Comparison of ENCODE assay signal across 20 cellular contexts in the genomic region with DNA sequence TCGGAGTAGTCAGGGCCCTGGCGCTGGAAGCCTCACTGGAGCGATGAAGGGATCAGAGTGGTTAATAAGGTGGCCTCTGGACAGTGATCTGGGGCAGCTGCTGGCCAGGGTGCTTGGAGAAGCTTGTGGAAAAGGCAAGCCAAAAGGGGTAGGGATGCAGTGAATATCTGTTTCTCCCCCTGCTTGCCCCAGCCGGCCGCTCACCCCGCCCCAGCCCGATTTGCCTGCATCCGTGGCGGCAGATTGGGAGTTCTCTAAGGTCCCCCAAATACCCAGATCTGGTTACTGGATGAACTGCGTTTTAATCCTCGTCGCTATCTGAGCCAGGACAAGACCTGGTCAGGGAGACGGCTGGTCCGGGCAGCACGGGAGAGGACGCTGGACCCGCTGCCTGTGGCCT. TPM values are rescaled to one million over a fixed set of nuclear protein-coding genes. Genes with fewer than 3 reads are reported as not detected.
DNase-seq lines count a peak whose midpoint lies in the region; ATAC-seq and TF ChIP-seq lines count a peak whose summit lies in the region.
"Had no signal": no experiment of that assay in that cellular context is flagged by ENCODE, and none has a peak within 500 bp of the region (broad histone marks: within the 10 kb centered on the region; RNA-seq: fewer than 3 reads in every experiment).

No MANE protein-coding gene starts in this region.

- peaks cover 69 to 91% (median 73%) of the 10 kb centered on the region in 5 donors for H3K27me3 Mint-ChIP-seq in naive thymus-derived CD4-positive, alpha-beta T cell

- no peak for TF ChIP-seq CTCF in AG04449 (IDR thresholded peaks at IDR 0.05; ENCODE audit: insufficient read depth, low read length, missing control alignments)
- no peak for TF ChIP-seq CTCF in Panc1 (IDR thresholded peaks at IDR 0.05)
- no peak for TF ChIP-seq CTCF in fibroblast of mammary gland (conservative IDR thresholded peaks at IDR 0.05; ENCODE audit: control insufficient read depth, insufficient read depth, low read depth, low read length)
- TF ChIP-seq CTCF in gastrocnemius medialis (IDR thresholded peaks at IDR 0.05 in 4 of 5, conservative IDR thresholded peaks at IDR 0.05 in 1 of 5) = no peak

- H3K27me3 ChIP-seq in Panc1 (ENCODE audit: control insufficient read depth, insufficient read depth, low read length) (no peaks in the 10 kb centered on the region), gastrocnemius medialis (no peaks in the 10 kb centered on the region)
- H3K27me3 ChIP-seq in naive thymus-derived CD4-positive, alpha-beta T cell (ENCODE audit: control insufficient read depth in 2 of 2, insufficient read depth in 2 of 2, low read length in 2 of 2) = peaks cover 2 to 39% of the 10 kb centered on the region in 2 donors

- H3K4me1 Mint-ChIP-seq in naive thymus-derived CD4-positive, alpha-beta T cell = peaks cover 0 to 21% (median 12%) of the 10 kb centered on the region in 7 donors

- no peaks in the 10 kb centered on the region for H3K9me3 ChIP-seq in Panc1 (ENCODE audit: control insufficient read depth, insufficient read depth, low read depth, low read length)
- no peaks in the 10 kb centered on the region for H3K9me3 ChIP-seq in gastrocnemius medialis
- H3K9me3 ChIP-seq in naive thymus-derived CD4-positive, alpha-beta T cell (ENCODE audit: control insufficient read depth in 2 of 3, low read length in 3 of 3) = no peaks in the 10 kb centered on the region
- H3K9me3 ChIP-seq: mucosa of descending colon, thyroid gland had no signal

- no peak for ATAC-seq in Panc1
- ATAC-seq in gastrocnemius medialis = no peak
- ATAC-seq in naive thymus-derived CD4-positive, alpha-beta T cell = no peak
- ATAC-seq in GM21360 (IDR thresholded peaks at IDR 0.05; ENCODE audit: unreplicated experiment) = no peak
- ATAC-seq in GM21526 (IDR thresholded peaks at IDR 0.05; ENCODE audit: low FRiP score, unreplicated experiment) = no peak
- ATAC-seq in HG03469 (IDR thresholded peaks at IDR 0.05; ENCODE audit: unreplicated experiment) = no peak
- ATAC-seq: left colon, mucosa of descending colon had no signal

- peak overlapping the region; percentile 95 for H3K27ac ChIP-seq in Panc1 (ENCODE audit: low read length)
- H3K27ac ChIP-seq in gastrocnemius medialis = peak overlapping the region; percentile 94 to 100 (median 98)
- H3K27ac ChIP-seq in naive thymus-derived CD4-positive, alpha-beta T cell (ENCODE audit: low read depth, low read length) = no peak overlapping the region
- H3K27ac ChIP-seq: thyroid gland had no signal

- in situ Hi-C loops in Panc1 (cut with HindIII; ENCODE audit: low pct_unique_long_range_greater_than_20kb, low sequenced_read_pairs) (no loop called here), gastrocnemius medialis (cut with MboI; ENCODE audit: low sequenced_read_pairs in 4 of 4) (loop anchor here in 2 of 4 donors (10.0 to 25.0 kb wide), 2 partner anchors 174 to 341 kb away; partner anchors contain the start of gene GPR84 (in 2 of the 2))

- POLR2A ChIA-PET in AG04449 (lab: Yijun Ruan, JAX) = interaction anchor here (1.8 kb wide), 1 partner anchor 12 kb away, joined by 7 read pairs; the partner anchor contains the start of gene HOXC8
- POLR2A ChIA-PET in Panc1 (lab: Charles Lee) = no interaction called here
- POLR2A ChIA-PET in naive thymus-derived CD4-positive, alpha-beta T cell (lab: Charles Lee) = no interaction called here

- H3K4me1 ChIP-seq in Panc1 (ENCODE audit: control insufficient read depth, insufficient read depth, low read length) (peaks cover 62% of the 10 kb centered on the region), gastrocnemius medialis (peaks cover 62 to 77% of the 10 kb centered on the region in 2 donors)
- H3K4me1 ChIP-seq in naive thymus-derived CD4-positive, alpha-beta T cell (ENCODE audit: control insufficient read depth in 2 of 2, insufficient read depth in 2 of 2, low read length in 2 of 2) = peaks cover 0 to 15% of the 10 kb centered on the region in 2 donors

- CTCF ChIA-PET in AG04449 (lab: Yijun Ruan, JAX) (interaction anchor here (1.0 to 23.4 kb wide), 6 partner anchors 11 to 194 kb away, joined by 3 to 908 read pairs (median 50); partner anchors contain the start of genes HOXC5, HOXC8, HOXC9 and SMUG1), Panc1 (lab: Charles Lee) (interaction anchor here (1.0 to 1.1 kb wide), 2 partner anchors 12 to 195 kb away, joined by 3 read pairs; partner anchors contain the start of gene HOXC8)
- CTCF ChIA-PET in naive thymus-derived CD4-positive, alpha-beta T cell (lab: Charles Lee) = interaction anchor here (0.7 kb wide), 1 partner anchor 187 kb away, joined by 3 read pairs; no protein-coding TSS in a partner anchor

- H3K36me3 Mint-ChIP-seq in naive thymus-derived CD4-positive, alpha-beta T cell = no peaks in the 10 kb centered on the region
- H3K36me3 Mint-ChIP-seq: CD4-positive, CD25-positive, alpha-beta regulatory T cell had no signal

- H3K4me3 Mint-ChIP-seq in naive thymus-derived CD4-positive, alpha-beta T cell = no peak overlapping the region
- H3K4me3 Mint-ChIP-seq: activated T-helper 1 cell treated with anti-CD3 and anti-CD28 coated beads, Interleukin-12 subunit alpha, Interleukin-12 subunit beta, Interleukin-2, Interleukin-4 antibody, amounts not matched to agents 30 ng/mL and 10 ng/mL and 1 ng/mL, durations not matched to agents 14 hours and 24 hours and 36 hours had no signal

- no TSS peak for BruUV-seq in Panc1 (replicated peaks; lab: Mats Ljungman, UMichigan)

- peak overlapping the region in 1 of 9 donors; percentile 33 for H3K27ac Mint-ChIP-seq in naive thymus-derived CD4-positive, alpha-beta T cell
- H3K27ac Mint-ChIP-seq: activated B cell treated with CpG ODN at 0.5 μM for 24 hours; activated T-helper 1 cell treated with anti-CD3 and anti-CD28 coated beads, Interleukin-12 subunit alpha, Interleukin-12 subunit beta, Interleukin-2, Interleukin-4 antibody, amounts not matched to agents 30 ng/mL and 10 ng/mL and 1 ng/mL, durations not matched to agents 14 hours and 24 hours and 36 hours; CD4-positive, CD25-positive, alpha-beta regulatory T cell; T-helper 1 cell treated with Interleukin-12 subunit alpha and Interleukin-12 subunit beta and Interleukin-4 antibody, amounts not matched to agents 30 μg/mL and 1 μg/mL, for 36 hours had no signal

- no peak for TF ChIP-seq POLR2A in gastrocnemius medialis (IDR thresholded peaks at IDR 0.05)

- intact Hi-C loops in Panc1 (cut with micrococcal nuclease; ENCODE audit: unreplicated experiment) = loop anchor here (1.0 kb wide), 1 partner anchor 15 kb away; no protein-coding TSS in a partner anchor
- intact Hi-C loops in gastrocnemius medialis (cut with DNase I; ENCODE audit: low total_unique reads) = loop anchor here (1.0 kb wide), 1 partner anchor 15 kb away; no protein-coding TSS in a partner anchor
- intact Hi-C loops in naive thymus-derived CD4-positive, alpha-beta T cell (cut with micrococcal nuclease) = no loop called here

- DNase-seq in AG04449 (ENCODE audit: low read depth, low spot score) (no peak), Panc1 (ENCODE audit: low read depth, low spot score) (no peak), fibroblast of mammary gland (ENCODE audit: low read depth) (no peak), gastrocnemius medialis (no peak)
- no peak for DNase-seq in naive thymus-derived CD4-positive, alpha-beta T cell
- DNase-seq: activated B cell treated with CpG ODN at 0.5 μM for 24 hours; activated CD8-positive, alpha-beta memory T cell treated with anti-CD3 and anti-CD28 coated beads for 24 hours; CD4-positive, CD25-positive, alpha-beta regulatory T cell; left colon; mucosa of descending colon; NCI-H1694; NCI-H345; thyroid gland had no signal

- peak overlapping the region; percentile 88 for H3K4me3 ChIP-seq in AG04449 (ENCODE audit: low read depth, low read length)
- H3K4me3 ChIP-seq in Panc1 (ENCODE audit: low read depth in 2 of 2, low read length in 2 of 2) = peak overlapping the region; percentile 72 to 91
- peak overlapping the region; percentile 94 for H3K4me3 ChIP-seq in fibroblast of mammary gland (ENCODE audit: control insufficient read depth, low read depth, low read length)
- peak overlapping the region; percentile 62 to 70 (median 68) for H3K4me3 ChIP-seq in gastrocnemius medialis
- no peak overlapping the region for H3K4me3 ChIP-seq in naive thymus-derived CD4-positive, alpha-beta T cell (ENCODE audit: low read length)
- H3K4me3 ChIP-seq: mucosa of descending colon, thyroid gland had no signal

- H3K36me3 ChIP-seq in Panc1 (ENCODE audit: control insufficient read depth, insufficient read depth, low read length) (peaks cover 2% of the 10 kb centered on the region; the same call in 1 of the 2 replicates), gastrocnemius medialis (no peaks in the 10 kb centered on the region)
- no peaks in the 10 kb centered on the region for H3K36me3 ChIP-seq in naive thymus-derived CD4-positive, alpha-beta T cell (ENCODE audit: control insufficient read depth in 2 of 3, insufficient read depth in 3 of 3, low read length in 3 of 3)
- H3K36me3 ChIP-seq: thyroid gland had no signal

- peaks cover 0 to 3% (median 0%) of the 10 kb centered on the region in 11 donors for H3K9me3 Mint-ChIP-seq in naive thymus-derived CD4-positive, alpha-beta T cell
- H3K9me3 Mint-ChIP-seq: activated B cell treated with CpG ODN at 0.5 μM for 24 hours; activated T-helper 1 cell treated with anti-CD3 and anti-CD28 coated beads, Interleukin-12 subunit alpha, Interleukin-12 subunit beta, Interleukin-2, Interleukin-4 antibody, amounts not matched to agents 30 ng/mL and 10 ng/mL and 1 ng/mL, durations not matched to agents 14 hours and 24 hours and 36 hours; T-helper 1 cell treated with Interleukin-12 subunit alpha and Interleukin-12 subunit beta and Interleukin-4 antibody, amounts not matched to agents 30 μg/mL and 1 μg/mL, for 36 hours had no signal

RNA-seq across cellular contexts. Expression of gene HOXC6, which starts 7.2 kb away (rescaled TPM):
- total RNA-seq in Panc1 (2021; ENCODE audit: unreplicated experiment) = 52.2 TPM
- 46.1 TPM for polyA plus RNA-seq in Panc1 (2012; ENCODE audit: insufficient read length)
- total RNA-seq in gastrocnemius medialis = 1 to 10 TPM; 1.0 to 4.7 (median 3.8) TPM
- total RNA-seq in naive thymus-derived CD4-positive, alpha-beta T cell = not detected
- polyA plus RNA-seq in naive thymus-derived CD4-positive, alpha-beta T cell = not detected
- total RNA-seq: activated B cell treated with CpG ODN at 0.5 μM for 24 hours; activated T-helper 1 cell treated with anti-CD3 and anti-CD28 coated beads, Interleukin-12 subunit alpha, Interleukin-12 subunit beta, Interleukin-2, Interleukin-4 antibody, amounts not matched to agents 30 ng/mL and 10 ng/mL and 1 ng/mL, durations not matched to agents 14 hours and 24 hours and 36 hours; CD4-positive, CD25-positive, alpha-beta regulatory T cell; left colon; thyroid gland had no signal
- polyA plus RNA-seq: CD4-positive, CD25-positive, alpha-beta regulatory T cell had no signal

RNA-seq across cellular contexts. Expression of gene HOXC5, which starts 11.8 kb away (rescaled TPM):
- total RNA-seq in Panc1 (2021; ENCODE audit: unreplicated experiment) (5.0 TPM), gastrocnemius medialis (1 to 10 TPM in 1 of 4 donors, under 1 TPM in 1, not detected in 2; 0.36 to 1.4 TPM)
- 0.76 TPM for polyA plus RNA-seq in Panc1 (2012; ENCODE audit: insufficient read length)
- not detected for total RNA-seq in naive thymus-derived CD4-positive, alpha-beta T cell
- not detected for polyA plus RNA-seq in naive thymus-derived CD4-positive, alpha-beta T cell
- total RNA-seq: A172; activated B cell treated with CpG ODN at 0.5 μM for 24 hours; activated T-helper 1 cell treated with anti-CD3 and anti-CD28 coated beads, Interleukin-12 subunit alpha, Interleukin-12 subunit beta, Interleukin-2, Interleukin-4 antibody, amounts not matched to agents 30 ng/mL and 10 ng/mL and 1 ng/mL, durations not matched to agents 14 hours and 24 hours and 36 hours; cardiac septum; CD4-positive, CD25-positive, alpha-beta regulatory T cell; left colon; mucosa of descending colon had no signal
- polyA plus RNA-seq: CD4-positive, CD25-positive, alpha-beta regulatory T cell had no signal

RNA-seq across cellular contexts. Expression of gene HOXC8, which starts 12.2 kb away (rescaled TPM):
- total RNA-seq in Panc1 (2021; ENCODE audit: unreplicated experiment) (15.3 TPM), gastrocnemius medialis (1 to 10 TPM; 3.3 to 4.9 (median 3.8) TPM)
- polyA plus RNA-seq in Panc1 (2012; ENCODE audit: insufficient read length) = 9.5 TPM
- not detected for total RNA-seq in naive thymus-derived CD4-positive, alpha-beta T cell
- not detected for polyA plus RNA-seq in naive thymus-derived CD4-positive, alpha-beta T cell
- total RNA-seq: A172; activated B cell treated with CpG ODN at 0.5 μM for 24 hours; activated T-helper 1 cell treated with anti-CD3 and anti-CD28 coated beads, Interleukin-12 subunit alpha, Interleukin-12 subunit beta, Interleukin-2, Interleukin-4 antibody, amounts not matched to agents 30 ng/mL and 10 ng/mL and 1 ng/mL, durations not matched to agents 14 hours and 24 hours and 36 hours; cardiac septum; CD4-positive, CD25-positive, alpha-beta regulatory T cell; left colon; mucosa of descending colon; thyroid gland had no signal
- polyA plus RNA-seq: CD4-positive, CD25-positive, alpha-beta regulatory T cell had no signal

RNA-seq across cellular contexts. Expression of gene HOXC9, which starts 21.0 kb away (rescaled TPM):
- total RNA-seq in Panc1 (2021; ENCODE audit: unreplicated experiment) = 37.2 TPM
- 41.2 TPM for polyA plus RNA-seq in Panc1 (2012; ENCODE audit: insufficient read length)
- total RNA-seq in gastrocnemius medialis = 10 to 100 TPM; 13.6 to 37.7 (median 26.3) TPM
- total RNA-seq in naive thymus-derived CD4-positive, alpha-beta T cell = not detected
- not detected for polyA plus RNA-seq in naive thymus-derived CD4-positive, alpha-beta T cell
- total RNA-seq: activated B cell treated with CpG ODN at 0.5 μM for 24 hours; activated T-helper 1 cell treated with anti-CD3 and anti-CD28 coated beads, Interleukin-12 subunit alpha, Interleukin-12 subunit beta, Interleukin-2, Interleukin-4 antibody, amounts not matched to agents 30 ng/mL and 10 ng/mL and 1 ng/mL, durations not matched to agents 14 hours and 24 hours and 36 hours; cardiac septum; CD4-positive, CD25-positive, alpha-beta regulatory T cell; left colon; mucosa of descending colon had no signal
- polyA plus RNA-seq: CD4-positive, CD25-positive, alpha-beta regulatory T cell had no signal

RNA-seq across cellular contexts. Expression of gene HOXC4, which starts 32.6 kb away (rescaled TPM):
- total RNA-seq in Panc1 (2021; ENCODE audit: unreplicated experiment) = 22.7 TPM
- 25.2 TPM for polyA plus RNA-seq in Panc1 (2012; ENCODE audit: insufficient read length)
- 1 to 10 TPM in 1 of 4 donors, under 1 TPM in 3; 0.51 to 2.0 (median 0.71) TPM for total RNA-seq in gastrocnemius medialis
- under 1 TPM in 2 of 5 experiments, not detected in 3; 0.24 to 0.98 TPM for total RNA-seq in naive thymus-derived CD4-positive, alpha-beta T cell
- not detected for polyA plus RNA-seq in naive thymus-derived CD4-positive, alpha-beta T cell
- total RNA-seq: A172; activated T-helper 1 cell treated with anti-CD3 and anti-CD28 coated beads, Interleukin-12 subunit alpha, Interleukin-12 subunit beta, Interleukin-2, Interleukin-4 antibody, amounts not matched to agents 30 ng/mL and 10 ng/mL and 1 ng/mL, durations not matched to agents 14 hours and 24 hours and 36 hours; cardiac septum had no signal

Comparison
In these comparisons a context has a peak if more than half of its experiments do, and no peak if none do; other contexts are left out.
1. RNA of gene HOXC8, which starts 12.2 kb away (total RNA-seq): 15.3 TPM in Panc1 (single experiment) and 3.3 to 4.9 TPM in gastrocnemius medialis; not detected in naive thymus-derived CD4-positive, alpha-beta T cell; every median in the first group is over 4 times any median in the second.
2. intact Hi-C loops: an anchor here in Panc1 (1.0 kb wide) and gastrocnemius medialis (1.0 kb wide); none called in naive thymus-derived CD4-positive, alpha-beta T cell.